Comparison of ENCODE assay signal across 14 cellular contexts in genomic region chr1:230143534-230143933, GRCh38.
DNase-seq lines count a peak whose midpoint lies in the region; ATAC-seq and TF ChIP-seq lines count a peak whose summit lies in the region.
"Had no signal": no experiment of that assay in that cellular context is flagged by ENCODE, and none has a peak within 500 bp of the region (broad histone marks: within the 10 kb centered on the region; RNA-seq: fewer than 3 reads in every experiment).

No MANE protein-coding gene starts in this region.

- intact Hi-C loops in left ventricle myocardium superior (cut with micrococcal nuclease): no loop called here

- no peak for TF ChIP-seq CTCF in cardiac muscle cell (IDR thresholded peaks at IDR 0.05; ENCODE audit: low read depth, low read length)
- no peak for TF ChIP-seq CTCF in right atrium auricular region (IDR thresholded peaks at IDR 0.05)

- H3K36me3 ChIP-seq in cardiac muscle cell: no peaks in the 10 kb centered on the region
- no peaks in the 10 kb centered on the region for H3K36me3 ChIP-seq in right atrium auricular region

- peaks cover 72% of the 10 kb centered on the region for H3K4me1 ChIP-seq in cardiac muscle cell (ENCODE audit: low read depth)
- H3K4me1 ChIP-seq in right atrium auricular region: peaks cover 0 to 83% of the 10 kb centered on the region in 2 donors

- H3K9me3 ChIP-seq in cardiac muscle cell (ENCODE audit: low read depth): no peaks in the 10 kb centered on the region
- no peaks in the 10 kb centered on the region for H3K9me3 ChIP-seq in right atrium auricular region

- H3K4me3 ChIP-seq in cardiac muscle cell (no peak overlapping the region), right atrium auricular region (no peak overlapping the region)
- H3K4me3 ChIP-seq: SK-N-MC had no signal

- ATAC-seq in left ventricle myocardium superior (peak; percentile 36), GM18498 (IDR thresholded peaks at IDR 0.05; ENCODE audit: unreplicated experiment) (no peak), GM21367 (IDR thresholded peaks at IDR 0.05; ENCODE audit: unreplicated experiment) (no peak), HG03571 (IDR thresholded peaks at IDR 0.05; ENCODE audit: unreplicated experiment) (no peak)
- ATAC-seq: activated T-cell treated with anti-CD3 and anti-CD28 coated beads, Interleukin-2, amount 50 U/mL, for 4 hours; HCT116 had no signal

- H3K27me3 ChIP-seq in cardiac muscle cell (no peaks in the 10 kb centered on the region), right atrium auricular region (no peaks in the 10 kb centered on the region)

- DNase-seq in cardiac muscle cell (ENCODE audit: low read depth in 1 of 2, low spot score in 1 of 2) (peak in 1 of 2 donors; percentile 45), right atrium auricular region (ENCODE audit: low spot score) (no peak), SK-N-DZ (ENCODE audit: low spot score) (peak; percentile 90), left ventricle myocardium superior (no peak)
- no peak for DNase-seq in stimulated activated CD4-positive, alpha-beta T cell treated with anti-CD3 and anti-CD28 coated beads, Interleukin-4, amount 100 ng/mL, for 4 hours
- DNase-seq: activated CD4-positive, alpha-beta memory T cell treated with anti-CD3 and anti-CD28 coated beads for 36 hours; activated T-cell treated with anti-CD3 and anti-CD28 coated beads, Interleukin-2, amount 50 U/mL, for 4 hours; islet precursor cell; retina had no signal

- H3K27ac ChIP-seq in cardiac muscle cell: peak overlapping the region; percentile 79
- H3K27ac ChIP-seq in right atrium auricular region: peak overlapping the region in 1 of 2 donors; percentile 5
- H3K27ac ChIP-seq: SK-N-MC had no signal
